Comparison of ENCODE assay signal across 19 cellular contexts in the genomic region with DNA sequence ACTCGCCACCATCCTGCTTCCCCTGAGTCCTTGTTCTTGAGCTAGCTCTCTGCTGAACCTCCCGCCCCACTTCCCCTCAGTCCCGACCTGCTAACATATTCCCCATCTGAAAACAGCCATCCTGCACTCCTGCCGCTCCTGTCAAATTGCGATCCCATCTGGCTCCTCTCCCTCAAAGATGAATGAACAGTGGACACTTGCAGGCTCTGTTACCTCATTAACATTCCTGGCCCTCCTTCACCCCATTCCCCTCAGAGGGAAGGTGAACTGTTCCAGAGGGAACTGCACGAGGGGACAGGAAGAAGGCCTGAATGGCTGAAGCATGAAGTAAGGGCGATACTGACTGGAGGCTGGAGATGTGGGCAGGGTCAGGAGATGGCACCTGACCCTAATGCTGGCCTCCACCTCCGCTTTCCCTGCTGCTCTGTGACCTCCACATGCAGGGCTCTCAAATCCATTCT. TPM values are rescaled to one million over a fixed set of nuclear protein-coding genes. Genes with fewer than 3 reads are reported as not detected.
DNase-seq lines count a peak whose midpoint lies in the region; ATAC-seq and TF ChIP-seq lines count a peak whose summit lies in the region.
"Had no signal": no experiment of that assay in that cellular context is flagged by ENCODE, and none has a peak within 500 bp of the region (broad histone marks: within the 10 kb centered on the region; RNA-seq: fewer than 3 reads in every experiment).

No MANE protein-coding gene starts in this region.

- POLR2A ChIA-PET in activated CD4-positive, alpha-beta memory T cell treated with anti-CD3 and anti-CD28 coated beads, Interleukin-2, amount 10 ng/mL, durations not matched to agents 7 days and 5 days (lab: Charles Lee): interaction anchor here (1.0 kb wide), 1 partner anchor 11 kb away, joined by 3 read pairs; no protein-coding TSS in a partner anchor
- POLR2A ChIA-PET in activated CD4-positive, alpha-beta memory T cell treated with anti-CD3 and anti-CD28 coated beads for 36 hours (lab: Charles Lee): interaction anchor here (0.6 kb wide), 1 partner anchor 12 kb away, joined by 3 read pairs; no protein-coding TSS in a partner anchor
- POLR2A ChIA-PET in OCI-LY7 (lab: Charles Lee): interaction anchor here (1.5 kb wide), 1 partner anchor 12 kb away, joined by 4 read pairs; no protein-coding TSS in a partner anchor

- H4K91ac ChIP-seq in trophoblast cell (ENCODE audit: low read depth, low read length): no peak overlapping the region

- ATAC-seq in activated T-cell treated with anti-CD3 and anti-CD28 coated beads, Interleukin-2, amount 50 U/mL, for 4 hours: no peak
- ATAC-seq in SK-N-SH treated with all-trans-retinoic acid at 6 μM for 48 hours: no peak
- ATAC-seq: A549 had no signal

- H3K4me1 ChIP-seq in OCI-LY7 (ENCODE audit: insufficient read depth, low read length, poor library complexity, severe bottlenecking): no peaks in the 10 kb centered on the region
- peaks cover 7% of the 10 kb centered on the region for H3K4me1 ChIP-seq in endodermal cell (ENCODE audit: control insufficient read depth, insufficient read depth, low read length)
- peaks cover 12 to 22% of the 10 kb centered on the region in 2 experiments for H3K4me1 ChIP-seq in trophoblast cell (ENCODE audit: control insufficient read depth in 1 of 2, insufficient read depth in 2 of 2, low read length in 2 of 2)

- H3K9me3 ChIP-seq in OCI-LY7 (ENCODE audit: low read length) (no peaks in the 10 kb centered on the region), endodermal cell (ENCODE audit: control insufficient read depth, low read length) (no peaks in the 10 kb centered on the region), trophoblast cell (ENCODE audit: insufficient read depth, low read depth, low read length) (no peaks in the 10 kb centered on the region)
- H3K9me3 ChIP-seq: A549, adrenal gland, vagina had no signal

- no peak overlapping the region for H2BK5ac ChIP-seq in trophoblast cell (ENCODE audit: low read depth, low read length, poor library complexity)

- no peaks in the 10 kb centered on the region for H3K79me1 ChIP-seq in trophoblast cell (ENCODE audit: low read length)

- no peak overlapping the region for H3K27ac ChIP-seq in OCI-LY7 (ENCODE audit: low read depth, low read length, poor library complexity, severe bottlenecking)
- H3K27ac ChIP-seq in endodermal cell (ENCODE audit: low read depth, low read length): peak overlapping the region; percentile 16
- H3K27ac ChIP-seq in trophoblast cell (ENCODE audit: low read depth, low read length): no peak overlapping the region
- H3K27ac ChIP-seq: A549, adrenal gland had no signal

- peaks cover 19% of the 10 kb centered on the region for H3K27me3 Mint-ChIP-seq in activated CD4-positive, alpha-beta memory T cell treated with anti-CD3 and anti-CD28 coated beads, Interleukin-2, amount 10 ng/mL, durations not matched to agents 7 days and 5 days
- H3K27me3 Mint-ChIP-seq in activated CD4-positive, alpha-beta memory T cell treated with anti-CD3 and anti-CD28 coated beads for 36 hours: peaks cover 7% of the 10 kb centered on the region
- H3K27me3 Mint-ChIP-seq in endodermal cell (ENCODE audit: insufficient read depth): peaks cover 5% of the 10 kb centered on the region
- peaks cover 5% of the 10 kb centered on the region for H3K27me3 Mint-ChIP-seq in activated T-cell treated with anti-CD3 and anti-CD28 coated beads, Interleukin-2, amount 50 U/mL, for 4 hours (ENCODE audit: low read depth)

- no peak overlapping the region for H2BK12ac ChIP-seq in trophoblast cell (ENCODE audit: low read length)

- intact Hi-C loops in activated CD4-positive, alpha-beta memory T cell treated with anti-CD3 and anti-CD28 coated beads for 36 hours (cut with micrococcal nuclease): no loop called here
- intact Hi-C loops in OCI-LY7 (cut with micrococcal nuclease; ENCODE audit: unreplicated experiment): loop anchor here (1.0 kb wide), 1 partner anchor 7 kb away; a partner anchor contains a TSS

- H3K4me2 ChIP-seq in OCI-LY7 (ENCODE audit: low read length) (no peak overlapping the region), trophoblast cell (ENCODE audit: low read length) (no peak overlapping the region)
- H3K4me2 ChIP-seq: A549 had no signal

- H3K27me3 ChIP-seq in endodermal cell (ENCODE audit: control insufficient read depth, insufficient read depth, low read length, poor library complexity, severe bottlenecking) (no peaks in the 10 kb centered on the region), trophoblast cell (ENCODE audit: insufficient read depth, low read length) (no peaks in the 10 kb centered on the region)
- H3K27me3 ChIP-seq: adrenal gland, vagina had no signal

- peak overlapping the region; percentile 20 for H2AK5ac ChIP-seq in trophoblast cell (ENCODE audit: low read length)

- no peak overlapping the region for H2AFZ ChIP-seq in OCI-LY7 (ENCODE audit: low read length)
- H2AFZ ChIP-seq in trophoblast cell (ENCODE audit: insufficient read depth, low read length, poor library complexity): no peak overlapping the region

- WGBS in endodermal cell (ENCODE audit: insufficient coverage in 1 of 2, insufficient read length in 1 of 2), 2 experiments: 85 to 93% methylated on average over 5 to 8 of the region's 8 CpGs
- WGBS in trophoblast cell (ENCODE audit: extremely low coverage, insufficient coverage, insufficient read length): no CpG with 5 or more reads among the region's 8 CpGs

- TSS peak; percentile 17 for BruUV-seq in OCI-LY7 (replicated peaks; lab: Mats Ljungman, UMichigan)

- no peak overlapping the region for H3K23ac ChIP-seq in trophoblast cell (ENCODE audit: low read length)

- H2BK120ac ChIP-seq in trophoblast cell (ENCODE audit: insufficient read depth, low read length, poor library complexity): no peak overlapping the region

- no peak for TF ChIP-seq CTCF in OCI-LY7 (conservative IDR thresholded peaks at IDR 0.05; ENCODE audit: low read length)
- TF ChIP-seq CTCF in endodermal cell (conservative IDR thresholded peaks at IDR 0.05): no peak

- no peak overlapping the region for H3K4me3 Mint-ChIP-seq in activated CD4-positive, alpha-beta memory T cell treated with anti-CD3 and anti-CD28 coated beads, Interleukin-2, amount 10 ng/mL, durations not matched to agents 7 days and 5 days
- no peak overlapping the region for H3K4me3 Mint-ChIP-seq in activated CD4-positive, alpha-beta memory T cell treated with anti-CD3 and anti-CD28 coated beads for 36 hours
- no peak overlapping the region for H3K4me3 Mint-ChIP-seq in endodermal cell
- no peak overlapping the region for H3K4me3 Mint-ChIP-seq in activated T-cell treated with anti-CD3 and anti-CD28 coated beads, Interleukin-2, amount 50 U/mL, for 4 hours

- H4K20me1 ChIP-seq in OCI-LY7 (ENCODE audit: insufficient read depth, low read length): no peaks in the 10 kb centered on the region

- no peak for DNase-seq in activated CD4-positive, alpha-beta memory T cell treated with anti-CD3 and anti-CD28 coated beads, Interleukin-2, amount 10 ng/mL, durations not matched to agents 7 days and 5 days
- no peak for DNase-seq in activated CD4-positive, alpha-beta memory T cell treated with anti-CD3 and anti-CD28 coated beads for 36 hours
- no peak for DNase-seq in OCI-LY7 (ENCODE audit: low spot score)
- no peak for DNase-seq in endodermal cell
- DNase-seq in trophoblast cell: no peak
- DNase-seq in activated T-cell treated with anti-CD3 and anti-CD28 coated beads, Interleukin-2, amount 50 U/mL, for 4 hours: no peak
- no peak for DNase-seq in GOT3 (lab: John Stamatoyannopoulos, UW)
- DNase-seq: activated CD4-positive, alpha-beta T cell treated with anti-CD3 and anti-CD28 coated beads for 1 hour; activated T-cell treated with anti-CD3 and anti-CD28 coated beads, Interleukin-2, amount 50 U/mL, for 1 hour; GDM1; naive B cell; NCI-H1092; NCI-H510A; stimulated activated CD4-positive, alpha-beta T cell treated with anti-CD3 and anti-CD28 coated beads, Interleukin-4, amount 100 ng/mL, for 24 hours; T-helper 1 cell had no signal

- H3K79me2 ChIP-seq in OCI-LY7 (ENCODE audit: insufficient read depth, low read depth, low read length) (no peaks in the 10 kb centered on the region), trophoblast cell (ENCODE audit: control insufficient read depth, insufficient read depth, low read length, poor library complexity) (no peaks in the 10 kb centered on the region)

- H3K14ac ChIP-seq in trophoblast cell (ENCODE audit: low read length): no peak overlapping the region

- H4K8ac ChIP-seq in trophoblast cell (ENCODE audit: low read depth, low read length): no peak overlapping the region

- H3K4me1 Mint-ChIP-seq in activated CD4-positive, alpha-beta memory T cell treated with anti-CD3 and anti-CD28 coated beads, Interleukin-2, amount 10 ng/mL, durations not matched to agents 7 days and 5 days: peaks cover 3% of the 10 kb centered on the region
- peaks cover 16% of the 10 kb centered on the region for H3K4me1 Mint-ChIP-seq in activated CD4-positive, alpha-beta memory T cell treated with anti-CD3 and anti-CD28 coated beads for 36 hours (ENCODE audit: low read depth)
- peaks cover 21% of the 10 kb centered on the region for H3K4me1 Mint-ChIP-seq in endodermal cell
- peaks cover 18% of the 10 kb centered on the region for H3K4me1 Mint-ChIP-seq in activated T-cell treated with anti-CD3 and anti-CD28 coated beads, Interleukin-2, amount 50 U/mL, for 4 hours (ENCODE audit: low read depth)

- H3K9me3 Mint-ChIP-seq in activated CD4-positive, alpha-beta memory T cell treated with anti-CD3 and anti-CD28 coated beads, Interleukin-2, amount 10 ng/mL, durations not matched to agents 7 days and 5 days: no peaks in the 10 kb centered on the region
- H3K9me3 Mint-ChIP-seq in activated CD4-positive, alpha-beta memory T cell treated with anti-CD3 and anti-CD28 coated beads for 36 hours: no peaks in the 10 kb centered on the region
- H3K9me3 Mint-ChIP-seq in endodermal cell: no peaks in the 10 kb centered on the region
- no peaks in the 10 kb centered on the region for H3K9me3 Mint-ChIP-seq in activated T-cell treated with anti-CD3 and anti-CD28 coated beads, Interleukin-2, amount 50 U/mL, for 4 hours
- H3K9me3 Mint-ChIP-seq: naive B cell had no signal

- H3K9ac ChIP-seq in endodermal cell (ENCODE audit: extremely low read depth, low read length, poor library complexity, severe bottlenecking) (no peak overlapping the region), trophoblast cell (ENCODE audit: low read length) (no peak overlapping the region)

- CTCF ChIA-PET in activated CD4-positive, alpha-beta memory T cell treated with anti-CD3 and anti-CD28 coated beads, Interleukin-2, amount 10 ng/mL, durations not matched to agents 7 days and 5 days (lab: Charles Lee): no interaction called here
- CTCF ChIA-PET in activated CD4-positive, alpha-beta memory T cell treated with anti-CD3 and anti-CD28 coated beads for 36 hours (lab: Charles Lee): interaction anchor here (1.0 kb wide), 1 partner anchor 41 kb away, joined by 4 read pairs; no protein-coding TSS in a partner anchor
- CTCF ChIA-PET in OCI-LY7 (lab: Charles Lee; ENCODE audit: unreplicated experiment): no interaction called here

- H3K36me3 ChIP-seq in OCI-LY7 (ENCODE audit: insufficient read depth, low read length) (peaks cover 25% of the 10 kb centered on the region), endodermal cell (ENCODE audit: control insufficient read depth, insufficient read depth, low read length) (peaks cover 32% of the 10 kb centered on the region), trophoblast cell (ENCODE audit: control insufficient read depth in 1 of 2, insufficient read depth in 2 of 2, low read length in 2 of 2) (peaks cover 17 to 30% of the 10 kb centered on the region in 2 experiments)

- no peak overlapping the region for H3K18ac ChIP-seq in trophoblast cell (ENCODE audit: low read length)

- no peak overlapping the region for H4K12ac ChIP-seq in trophoblast cell (ENCODE audit: low read depth, low read length)

- H3K4me3 ChIP-seq in OCI-LY7 (ENCODE audit: low read depth, low read length, poor library complexity, severe bottlenecking) (no peak overlapping the region), endodermal cell (ENCODE audit: low read length) (no peak overlapping the region), trophoblast cell (ENCODE audit: low read depth, low read length) (no peak overlapping the region)
- H3K4me3 ChIP-seq: A549, adrenal gland, vagina had no signal

- H3K27ac Mint-ChIP-seq in activated CD4-positive, alpha-beta memory T cell treated with anti-CD3 and anti-CD28 coated beads, Interleukin-2, amount 10 ng/mL, durations not matched to agents 7 days and 5 days: peak overlapping the region; percentile 3
- no peak overlapping the region for H3K27ac Mint-ChIP-seq in activated CD4-positive, alpha-beta memory T cell treated with anti-CD3 and anti-CD28 coated beads for 36 hours
- no peak overlapping the region for H3K27ac Mint-ChIP-seq in endodermal cell

- H3K4ac ChIP-seq in trophoblast cell (ENCODE audit: low read depth, low read length): no peak overlapping the region

- peaks cover 14% of the 10 kb centered on the region for H3K36me3 Mint-ChIP-seq in activated CD4-positive, alpha-beta memory T cell treated with anti-CD3 and anti-CD28 coated beads, Interleukin-2, amount 10 ng/mL, durations not matched to agents 7 days and 5 days (ENCODE audit: low read depth)
- peaks cover 10% of the 10 kb centered on the region for H3K36me3 Mint-ChIP-seq in activated CD4-positive, alpha-beta memory T cell treated with anti-CD3 and anti-CD28 coated beads for 36 hours
- peaks cover 13% of the 10 kb centered on the region for H3K36me3 Mint-ChIP-seq in endodermal cell (ENCODE audit: low read depth)
- peaks cover 17% of the 10 kb centered on the region for H3K36me3 Mint-ChIP-seq in activated T-cell treated with anti-CD3 and anti-CD28 coated beads, Interleukin-2, amount 50 U/mL, for 4 hours (ENCODE audit: insufficient read depth)

- no peaks in the 10 kb centered on the region for H3K9me2 ChIP-seq in OCI-LY7 (ENCODE audit: insufficient read depth, low read length)

RNA-seq across cellular contexts. Expression of a gene that starts 7.5 kb away (rescaled TPM):
- 1 to 10 TPM; 2.0 to 2.2 TPM for total RNA-seq in activated CD4-positive, alpha-beta memory T cell treated with anti-CD3 and anti-CD28 coated beads, Interleukin-2, amount 10 ng/mL, durations not matched to agents 7 days and 5 days
- total RNA-seq in activated CD4-positive, alpha-beta memory T cell treated with anti-CD3 and anti-CD28 coated beads for 36 hours: 1 to 10 TPM; 1.0 to 1.3 TPM
- 5.0 and 6.9 TPM in 2 replicates for total RNA-seq in OCI-LY7 (2014; rRNA removed; shearing (Covaris generic))
- total RNA-seq in OCI-LY7 (2022) (12.5 and 13.0 TPM in 2 replicates), endodermal cell (10 to 100 TPM; 16.1 to 20.2 TPM)
- 72.5 TPM for polyA plus RNA-seq in endodermal cell (2013, experiment 1 of 2)
- 63.1 TPM for polyA plus RNA-seq in endodermal cell (2013, experiment 2 of 2)
- polyA plus RNA-seq in trophoblast cell (2013): 18.9 and 19.5 TPM in 2 replicates
- total RNA-seq in activated T-cell treated with anti-CD3 and anti-CD28 coated beads, Interleukin-2, amount 50 U/mL, for 4 hours: 1 to 10 TPM; 1.4 to 2.2 (median 1.5) TPM

RNA-seq across cellular contexts. Expression of a gene that starts 28.2 kb away (rescaled TPM):
- total RNA-seq in activated CD4-positive, alpha-beta memory T cell treated with anti-CD3 and anti-CD28 coated beads, Interleukin-2, amount 10 ng/mL, durations not matched to agents 7 days and 5 days: 100 to 1,000 TPM; 193 to 195 TPM
- 100 to 1,000 TPM; 245 to 251 TPM for total RNA-seq in activated CD4-positive, alpha-beta memory T cell treated with anti-CD3 and anti-CD28 coated beads for 36 hours
- 277 and 295 TPM in 2 replicates for total RNA-seq in OCI-LY7 (2014; rRNA removed; shearing (Covaris generic))
- total RNA-seq in OCI-LY7 (2022) (290 and 323 TPM in 2 replicates), endodermal cell (100 to 1,000 TPM; 100 to 101 TPM)
- polyA plus RNA-seq in endodermal cell (2013, experiment 1 of 2): 159 TPM
- polyA plus RNA-seq in endodermal cell (2013, experiment 2 of 2): 128 TPM
- polyA plus RNA-seq in trophoblast cell (2013): 192 and 196 TPM in 2 replicates
- total RNA-seq in activated T-cell treated with anti-CD3 and anti-CD28 coated beads, Interleukin-2, amount 50 U/mL, for 4 hours: 100 to 1,000 TPM; 166 to 207 (median 201) TPM

RNA-seq across cellular contexts. Expression of a gene that starts 41.1 kb away (rescaled TPM):
- total RNA-seq in activated CD4-positive, alpha-beta memory T cell treated with anti-CD3 and anti-CD28 coated beads, Interleukin-2, amount 10 ng/mL, durations not matched to agents 7 days and 5 days: 10 to 100 TPM; 27.0 to 28.7 TPM
- total RNA-seq in activated CD4-positive, alpha-beta memory T cell treated with anti-CD3 and anti-CD28 coated beads for 36 hours: 10 to 100 TPM; 14.9 to 16.3 TPM
- total RNA-seq in OCI-LY7 (2014; rRNA removed; shearing (Covaris generic)): 42.7 and 44.5 TPM in 2 replicates
- total RNA-seq in OCI-LY7 (2022) (40.7 and 43.7 TPM in 2 replicates), endodermal cell (10 to 100 TPM; 38.5 to 72.7 TPM)
- polyA plus RNA-seq in endodermal cell (2013, experiment 1 of 2): 91.5 TPM
- 92.2 TPM for polyA plus RNA-seq in endodermal cell (2013, experiment 2 of 2)
- 91.9 and 95.6 TPM in 2 replicates for polyA plus RNA-seq in trophoblast cell (2013)
- total RNA-seq in activated T-cell treated with anti-CD3 and anti-CD28 coated beads, Interleukin-2, amount 50 U/mL, for 4 hours: under 1 TPM; 0.24 to 0.51 (median 0.37) TPM

Comparison
In these comparisons a context has a peak if more than half of its experiments do, and no peak if none do; other contexts are left out.
1. RNA of a gene that starts 41.1 kb away (total RNA-seq): 38.5 to 72.7 TPM in endodermal cell, 40.7 to 44.5 TPM in OCI-LY7, 27.0 to 28.7 TPM in activated CD4-positive, alpha-beta memory T cell treated with anti-CD3 and anti-CD28 coated beads, Interleukin-2, amount 10 ng/mL, durations not matched to agents 7 days and 5 days and 14.9 to 16.3 TPM in activated CD4-positive, alpha-beta memory T cell treated with anti-CD3 and anti-CD28 coated beads for 36 hours; 0.24 to 0.51 TPM in activated T-cell treated with anti-CD3 and anti-CD28 coated beads, Interleukin-2, amount 50 U/mL, for 4 hours; every median in the first group is over 10 times any median in the second.